ENCODE assay signal across 8 cellular contexts in genomic region chr6:31202259-31203166, GRCh38. TPM values are rescaled to one million over a fixed set of nuclear protein-coding genes. Genes with fewer than 3 reads are reported as not detected.
DNase-seq lines count a peak whose midpoint lies in the region; ATAC-seq and TF ChIP-seq lines count a peak whose summit lies in the region.

No MANE protein-coding gene starts in this region.

- no peak for TF ChIP-seq EP300 in SK-N-SH (IDR thresholded peaks at IDR 0.05; ENCODE audit: borderline replicate concordance in 1 of 2, low read depth in 1 of 2, low read length in 1 of 2)

- H3K9me2 ChIP-seq in SK-N-SH (no peaks in the 10 kb centered on the region), SU-DHL-6 (replicated peaks; ENCODE audit: insufficient read depth, low read length) (no peaks in the 10 kb centered on the region)

- H3K4me1 ChIP-seq in SK-N-SH (ENCODE audit: control insufficient read depth in 1 of 2, insufficient read depth in 2 of 2, low read depth in 1 of 2, low read length in 1 of 2) (peaks cover 4 to 7% of the 10 kb centered on the region in 2 experiments; a peak in 2 of 4 replicates), fibroblast of lung (ENCODE audit: control insufficient read depth, extremely low read depth, insufficient read depth, low read length) (peaks cover 5% of the 10 kb centered on the region), stomach smooth muscle (ENCODE audit: control insufficient read depth, insufficient read depth, low read length) (peaks cover 18% of the 10 kb centered on the region)

- H3K27ac ChIP-seq in SK-N-SH (ENCODE audit: low read depth in 2 of 2, low read length in 1 of 2) (no peak overlapping the region), SU-DHL-6 (ENCODE audit: low read depth, low read length) (peak overlapping the region; percentile 90), fibroblast of lung (ENCODE audit: insufficient read depth, low read length) (no peak overlapping the region), stomach smooth muscle (ENCODE audit: low read length) (peak overlapping the region; percentile 31)

- CTCF ChIA-PET in SK-N-SH (lab: Yijun Ruan, JAX), result interaction anchor here (1.1 kb wide), 1 partner anchor 164 kb away, joined by 3 read pairs; no protein-coding TSS in a partner anchor

- TF ChIP-seq CTCF in SK-N-SH (IDR thresholded peaks at IDR 0.05) (no peak), SU-DHL-6 (IDR thresholded peaks at IDR 0.05; ENCODE audit: insufficient read depth, low read length, poor library complexity, severe bottlenecking) (no peak), fibroblast of lung (conservative IDR thresholded peaks at IDR 0.05 in 1 of 2, IDR thresholded peaks at IDR 0.05 in 1 of 2; ENCODE audit: low read depth in 1 of 2, low read length in 2 of 2) (no peak)

- H3K36me3 ChIP-seq in SK-N-SH (replicated peaks in 1 of 2; ENCODE audit: control insufficient read depth in 1 of 2, insufficient read depth in 2 of 2, low read length in 1 of 2), result peaks cover 0 to 6% of the 10 kb centered on the region in 2 experiments
- peaks cover 8% of the 10 kb centered on the region for H3K36me3 ChIP-seq in SU-DHL-6 (ENCODE audit: low read length)
- no peaks in the 10 kb centered on the region for H3K36me3 ChIP-seq in fibroblast of lung (ENCODE audit: control insufficient read depth, insufficient read depth, low read length)
- H3K36me3 ChIP-seq in stomach smooth muscle (ENCODE audit: control insufficient read depth in 2 of 2, insufficient read depth in 2 of 2, low read length in 2 of 2), result no peaks in the 10 kb centered on the region

- H3F3A ChIP-seq in SK-N-SH (replicated peaks; ENCODE audit: insufficient read depth) (no peaks in the 10 kb centered on the region), SU-DHL-6 (ENCODE audit: insufficient read depth) (peaks cover 32% of the 10 kb centered on the region)

- no peak for ATAC-seq in SK-N-SH treated with all-trans-retinoic acid at 6 μM for 48 hours
- no peak for ATAC-seq in HG02852 (IDR thresholded peaks at IDR 0.05; ENCODE audit: unreplicated experiment)

- TF ChIP-seq RAD21 in SK-N-SH (IDR thresholded peaks at IDR 0.05; ENCODE audit: low read length), result no peak

- DNase-seq in SK-N-SH (no peak), fibroblast of lung (ENCODE audit: low read depth in 2 of 2) (no peak), amniotic stem cell (lab: John Stamatoyannopoulos, UW) (no peak), GM19238 (ENCODE audit: insufficient read length, low spot score) (no peak)

- POLR2A ChIA-PET in SK-N-SH (lab: Yijun Ruan, JAX), result no interaction called here

- H3K4me3 ChIP-seq in SK-N-SH (ENCODE audit: low read depth in 2 of 2, low read length in 1 of 2) (no peak overlapping the region), SU-DHL-6 (ENCODE audit: insufficient read depth, low read length, poor library complexity, severe bottlenecking) (peak overlapping the region; percentile 44), fibroblast of lung (replicated peaks in 1 of 4; ENCODE audit: control extremely low read depth in 1 of 4, insufficient read depth in 1 of 4, low read depth in 3 of 4, low read length in 4 of 4) (no peak overlapping the region), stomach smooth muscle (ENCODE audit: low read length in 2 of 2) (no peak overlapping the region)

- H3K79me2 ChIP-seq in SK-N-SH (ENCODE audit: insufficient read depth) (peaks cover 15% of the 10 kb centered on the region; the same call in 1 of the 2 replicates), SU-DHL-6 (ENCODE audit: insufficient read depth, low read length) (peaks cover 30% of the 10 kb centered on the region), fibroblast of lung (ENCODE audit: control insufficient read depth, insufficient read depth, low read length) (peaks cover 12% of the 10 kb centered on the region)

- H3K27me3 ChIP-seq in SK-N-SH (ENCODE audit: insufficient read depth) (no peaks in the 10 kb centered on the region), SU-DHL-6 (ENCODE audit: low read length) (no peaks in the 10 kb centered on the region), fibroblast of lung (ENCODE audit: control insufficient read depth, insufficient read depth, low read length) (no peaks in the 10 kb centered on the region), stomach smooth muscle (ENCODE audit: control insufficient read depth in 1 of 2, insufficient read depth in 2 of 2, low read length in 2 of 2) (no peaks in the 10 kb centered on the region)

- 58% methylated on average over 11 of the region's 11 CpGs for WGBS in SK-N-SH (ENCODE audit: low lambda C conversion rate)

- peak overlapping the region; percentile 62; the same call in 1 of the 2 replicates for H3K4me2 ChIP-seq in SK-N-SH
- H3K4me2 ChIP-seq in SU-DHL-6 (ENCODE audit: low read depth, low read length, poor library complexity, severe bottlenecking), result peak overlapping the region; percentile 73
- peak overlapping the region; percentile 90 for H3K4me2 ChIP-seq in fibroblast of lung (ENCODE audit: extremely low read depth, insufficient read depth, low read length)

- H2AFZ ChIP-seq in SK-N-SH (ENCODE audit: low read depth) (no peak overlapping the region), SU-DHL-6 (ENCODE audit: low read depth, low read length, severe bottlenecking) (no peak overlapping the region), fibroblast of lung (ENCODE audit: low read length) (no peak overlapping the region)

- H4K20me1 ChIP-seq in SK-N-SH (ENCODE audit: insufficient read depth) (no peaks in the 10 kb centered on the region), SU-DHL-6 (ENCODE audit: low read depth, low read length) (no peaks in the 10 kb centered on the region), fibroblast of lung (ENCODE audit: control insufficient read depth, extremely low read depth, insufficient read depth, low read length) (no peaks in the 10 kb centered on the region)

- H3K9ac ChIP-seq in SK-N-SH, result no peak overlapping the region
- H3K9ac ChIP-seq in SU-DHL-6 (ENCODE audit: low read length), result peak overlapping the region; percentile 34
- no peak overlapping the region for H3K9ac ChIP-seq in fibroblast of lung (ENCODE audit: insufficient read depth, low read length)
- no peak overlapping the region for H3K9ac ChIP-seq in stomach smooth muscle (ENCODE audit: low read length in 2 of 2)

- H3K9me3 ChIP-seq in SK-N-SH (no peaks in the 10 kb centered on the region), SU-DHL-6 (ENCODE audit: insufficient read depth, low read length) (no peaks in the 10 kb centered on the region), fibroblast of lung (ENCODE audit: control insufficient read depth, insufficient read depth, low read depth, low read length) (no peaks in the 10 kb centered on the region), stomach smooth muscle (ENCODE audit: control insufficient read depth in 2 of 2, low read length in 2 of 2) (peaks cover 0 to 7% of the 10 kb centered on the region in 2 donors)

TF ChIP-seq in SK-N-SH, 30 proteins besides CTCF, POLR2A, EP300 and RAD21 (continues in another document):
- no peak for TF ChIP-seq MXI1 (IDR thresholded peaks at IDR 0.05; ENCODE audit: low read depth, low read length)
- TF ChIP-seq ELF1 (IDR thresholded peaks at IDR 0.05), result no peak
- TF ChIP-seq NRF1 (IDR thresholded peaks at IDR 0.05; ENCODE audit: low read depth, low read length), result no peak
- no peak for TF ChIP-seq TEAD4 (IDR thresholded peaks at IDR 0.05; ENCODE audit: borderline replicate concordance, insufficient read depth)
- TF ChIP-seq USF2 (IDR thresholded peaks at IDR 0.05; ENCODE audit: borderline replicate concordance, low read depth, low read length), result no peak

TF ChIP-seq in SK-N-SH treated with all-trans-retinoic acid at 6 μM for 48 hours, 23 proteins besides CTCF, POLR2A, EP300 and RAD21 (continues in another document):
- no peak for TF ChIP-seq CSDC2 (CRISPR knock-in tag; IDR thresholded peaks at IDR 0.05)
- TF ChIP-seq ZNF70 (CRISPR knock-in tag; IDR thresholded peaks at IDR 0.05), result no peak
- no peak for TF ChIP-seq SNAI2 (CRISPR knock-in tag; IDR thresholded peaks at IDR 0.05)
- TF ChIP-seq RARB (CRISPR knock-in tag; IDR thresholded peaks at IDR 0.05), result no peak
- no peak for TF ChIP-seq ISL1 (CRISPR knock-in tag; IDR thresholded peaks at IDR 0.05)
- TF ChIP-seq PATZ1 (CRISPR knock-in tag; IDR thresholded peaks at IDR 0.05; ENCODE audit: borderline replicate concordance), result no peak
- no peak for TF ChIP-seq BACH2 (CRISPR knock-in tag; IDR thresholded peaks at IDR 0.05; ENCODE audit: borderline replicate concordance)
- no peak for TF ChIP-seq ZFP3 (CRISPR knock-in tag; IDR thresholded peaks at IDR 0.05)

RNA-seq across cellular contexts. Expression of gene POU5F1, which starts 32.0 kb away (rescaled TPM):
- not detected in 2 replicates for polyA plus RNA-seq in SK-N-SH (2012; rRNA removed)
- not detected in 2 replicates for polyA plus RNA-seq in SK-N-SH (2012; cell fraction: cytosol; rRNA removed)
- polyA plus RNA-seq in SK-N-SH (2012; cell fraction: nucleus; rRNA removed), result 0.02 TPM in 1 of 2 replicates, not detected in the other
- total RNA-seq in fibroblast of lung, result under 0.01 TPM in 2 replicates
- polyA plus RNA-seq in fibroblast of lung, result 0.23 TPM in 1 of 2 replicates, not detected in the other
- 0.09 and 0.19 TPM in 2 replicates for polyA plus RNA-seq in fibroblast of lung (2012)
- not detected in 2 replicates for polyA minus RNA-seq in fibroblast of lung (ENCODE audit: low replicate concordance)

RNA-seq across cellular contexts. Expression of gene TCF19, which starts 44.1 kb away (rescaled TPM):
- polyA plus RNA-seq in SK-N-SH (2012; rRNA removed), result 7.0 and 9.3 TPM in 2 replicates
- polyA plus RNA-seq in SK-N-SH (2012; cell fraction: cytosol; rRNA removed), result 4.5 and 6.7 TPM in 2 replicates
- polyA plus RNA-seq in SK-N-SH (2012; cell fraction: nucleus; rRNA removed), result 14.9 and 15.7 TPM in 2 replicates
- 2.3 and 8.4 TPM in 2 replicates for total RNA-seq in fibroblast of lung
- 7.2 and 20.7 TPM in 2 replicates for polyA plus RNA-seq in fibroblast of lung
- 8.6 and 26.4 TPM in 2 replicates for polyA plus RNA-seq in fibroblast of lung (2012)
- polyA minus RNA-seq in fibroblast of lung (ENCODE audit: low replicate concordance), result 17.7 and 32.3 TPM in 2 replicates

RNA-seq across cellular contexts. Expression of gene CCHCR1, which starts 44.9 kb away (rescaled TPM):
- polyA plus RNA-seq in SK-N-SH (2012; rRNA removed) (15.5 and 18.7 TPM in 2 replicates), fibroblast of lung (7.4 and 8.9 TPM in 2 replicates)
- 6.0 and 10.0 TPM in 2 replicates for polyA plus RNA-seq in SK-N-SH (2012; cell fraction: cytosol; rRNA removed)
- polyA plus RNA-seq in SK-N-SH (2012; cell fraction: nucleus; rRNA removed), result 46.7 and 87.3 TPM in 2 replicates
- total RNA-seq in fibroblast of lung, result 19.0 and 19.3 TPM in 2 replicates
- 11.7 and 17.4 TPM in 2 replicates for polyA plus RNA-seq in fibroblast of lung (2012)
- polyA minus RNA-seq in fibroblast of lung (ENCODE audit: low replicate concordance), result 6.6 and 24.3 TPM in 2 replicates

Comparison
In these comparisons a context has a peak if more than half of its experiments do, and no peak if none do; other contexts are left out.
1. H3K27ac ChIP-seq: peak in SU-DHL-6 (single experiment) and stomach smooth muscle (single experiment); none in SK-N-SH (0 of 2) and fibroblast of lung (single experiment).
2. Peak in every context shown above with its lines, with median percentiles within 50 percentile points of each other: H3K4me2 ChIP-seq.